In genomic region chr10:71819985-71820384, GRCh38 we compare ENCODE assay signal across 24 cellular contexts.
"Had no signal": no experiment of that assay in that cellular context is flagged by ENCODE, and none has a peak within 500 bp of the region (broad histone marks: within the 10 kb centered on the region; RNA-seq: fewer than 3 reads in every experiment).

No MANE protein-coding gene starts in this region.

- H3K36me3 ChIP-seq: neural progenitor cell had no signal

- DNase-seq: colonic mucosa; effector memory CD4-positive, alpha-beta T cell; glutamatergic neuron; left cardiac atrium; left ventricle myocardium superior; mesenchymal stem cell; midbrain; occipital lobe; small intestine; stimulated activated CD4-positive, alpha-beta T cell treated with anti-CD3 and anti-CD28 coated beads, Interleukin-2, amount 100 ng/mL, for 48 hours; stimulated activated naive CD8-positive, alpha-beta T cell treated with anti-CD3 and anti-CD28 coated beads, Interleukin-15, Interleukin-2, amounts not matched to agents 100 U/mL and 50 U/mL, for 24 hours; testis; upper lobe of right lung had no signal

- ATAC-seq: gastroesophageal sphincter; left cardiac atrium; left ventricle myocardium superior; natural killer cell treated with Interleukin-12 subunit alpha and Interleukin-12 subunit beta and Interleukin-15 and Interleukin-18, amount 100 ng/mL, for 72 hours; pancreas; right cardiac atrium; stimulated activated naive CD8-positive, alpha-beta T cell treated with anti-CD3 and anti-CD28 coated beads, Interleukin-15, Interleukin-2, amounts not matched to agents 100 U/mL and 50 U/mL, for 24 hours; upper lobe of right lung had no signal

- H3K4me1 ChIP-seq: colonic mucosa, neural progenitor cell, pancreas, vagina had no signal

- H3K27ac ChIP-seq: colonic mucosa, epithelial cell of prostate, esophagus muscularis mucosa, neural progenitor cell, pancreas, testis, upper lobe of right lung, vagina had no signal

- H3K9me3 Mint-ChIP-seq: natural killer cell treated with Interleukin-12 subunit alpha and Interleukin-12 subunit beta and Interleukin-15 and Interleukin-18, amount 100 ng/mL, for 72 hours; neural progenitor cell had no signal

- H3K4me3 ChIP-seq: colonic mucosa, esophagus muscularis mucosa, gastroesophageal sphincter, lung, neural progenitor cell, pancreas, testis, tibial nerve, upper lobe of right lung, vagina had no signal

- H3K9me3 ChIP-seq: colonic mucosa, esophagus muscularis mucosa, gastroesophageal sphincter, pancreas, testis, tibial nerve, upper lobe of right lung, vagina had no signal

- H3K27me3 Mint-ChIP-seq: natural killer cell treated with Interleukin-12 subunit alpha and Interleukin-12 subunit beta and Interleukin-15 and Interleukin-18, amount 100 ng/mL, for 72 hours; progenitor cell of endocrine pancreas had no signal

- H3K4me3 Mint-ChIP-seq: natural killer cell treated with Interleukin-12 subunit alpha and Interleukin-12 subunit beta and Interleukin-15 and Interleukin-18, amount 100 ng/mL, for 72 hours; neural progenitor cell had no signal

- H3K4me1 Mint-ChIP-seq: neural progenitor cell had no signal

- H3K27ac Mint-ChIP-seq: natural killer cell treated with Interleukin-12 subunit alpha and Interleukin-12 subunit beta and Interleukin-15 and Interleukin-18, amount 100 ng/mL, for 72 hours; neural progenitor cell; progenitor cell of endocrine pancreas had no signal

- H3K27me3 ChIP-seq: colonic mucosa, esophagus muscularis mucosa, gastroesophageal sphincter, neural progenitor cell, pancreas, testis, tibial nerve, upper lobe of right lung, vagina had no signal
